8 cellular contexts compared by ENCODE assay signal in the genomic region with DNA sequence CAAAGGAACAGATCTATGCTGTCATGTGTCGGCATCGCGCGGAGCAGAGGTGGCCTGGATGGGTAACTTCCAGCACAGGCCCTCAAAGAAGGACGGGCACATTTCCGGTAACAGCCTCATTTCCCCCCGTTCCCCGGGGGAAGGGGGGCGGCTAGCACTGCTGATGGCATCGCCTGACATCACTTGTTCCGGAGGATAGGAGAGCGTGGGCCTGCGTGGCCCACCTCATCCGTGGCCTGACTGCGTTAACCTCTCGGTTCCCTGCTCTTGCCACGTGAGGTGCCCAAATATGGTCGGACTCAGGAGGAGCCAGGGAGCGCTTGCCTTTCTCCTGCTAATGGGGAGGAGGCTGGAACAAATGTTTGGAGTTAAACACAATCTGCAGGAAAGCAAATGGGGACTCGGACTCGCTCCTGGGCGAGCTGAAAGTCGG. TPM values are rescaled to one million over a fixed set of nuclear protein-coding genes. Genes with fewer than 3 reads are reported as not detected.
DNase-seq lines count a peak whose midpoint lies in the region; ATAC-seq and TF ChIP-seq lines count a peak whose summit lies in the region.

A gene with protein sequence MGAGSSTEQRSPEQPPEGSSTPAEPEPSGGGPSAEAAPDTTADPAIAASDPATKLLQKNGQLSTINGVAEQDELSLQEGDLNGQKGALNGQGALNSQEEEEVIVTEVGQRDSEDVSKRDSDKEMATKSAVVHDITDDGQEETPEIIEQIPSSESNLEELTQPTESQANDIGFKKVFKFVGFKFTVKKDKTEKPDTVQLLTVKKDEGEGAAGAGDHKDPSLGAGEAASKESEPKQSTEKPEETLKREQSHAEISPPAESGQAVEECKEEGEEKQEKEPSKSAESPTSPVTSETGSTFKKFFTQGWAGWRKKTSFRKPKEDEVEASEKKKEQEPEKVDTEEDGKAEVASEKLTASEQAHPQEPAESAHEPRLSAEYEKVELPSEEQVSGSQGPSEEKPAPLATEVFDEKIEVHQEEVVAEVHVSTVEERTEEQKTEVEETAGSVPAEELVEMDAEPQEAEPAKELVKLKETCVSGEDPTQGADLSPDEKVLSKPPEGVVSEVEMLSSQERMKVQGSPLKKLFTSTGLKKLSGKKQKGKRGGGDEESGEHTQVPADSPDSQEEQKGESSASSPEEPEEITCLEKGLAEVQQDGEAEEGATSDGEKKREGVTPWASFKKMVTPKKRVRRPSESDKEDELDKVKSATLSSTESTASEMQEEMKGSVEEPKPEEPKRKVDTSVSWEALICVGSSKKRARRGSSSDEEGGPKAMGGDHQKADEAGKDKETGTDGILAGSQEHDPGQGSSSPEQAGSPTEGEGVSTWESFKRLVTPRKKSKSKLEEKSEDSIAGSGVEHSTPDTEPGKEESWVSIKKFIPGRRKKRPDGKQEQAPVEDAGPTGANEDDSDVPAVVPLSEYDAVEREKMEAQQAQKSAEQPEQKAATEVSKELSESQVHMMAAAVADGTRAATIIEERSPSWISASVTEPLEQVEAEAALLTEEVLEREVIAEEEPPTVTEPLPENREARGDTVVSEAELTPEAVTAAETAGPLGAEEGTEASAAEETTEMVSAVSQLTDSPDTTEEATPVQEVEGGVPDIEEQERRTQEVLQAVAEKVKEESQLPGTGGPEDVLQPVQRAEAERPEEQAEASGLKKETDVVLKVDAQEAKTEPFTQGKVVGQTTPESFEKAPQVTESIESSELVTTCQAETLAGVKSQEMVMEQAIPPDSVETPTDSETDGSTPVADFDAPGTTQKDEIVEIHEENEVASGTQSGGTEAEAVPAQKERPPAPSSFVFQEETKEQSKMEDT (N-terminal part only) (plus strand): TSS at position 365 of the 433 bp plus-strand sequence. CDS start 596 bp downstream, outside the sequence.

- H2BK5ac ChIP-seq in trophoblast cell (ENCODE audit: low read depth, low read length, poor library complexity): peak within 1 kb of the TSS; percentile 75

- H3K9me3 ChIP-seq in heart left ventricle (no peaks in the 10 kb centered on the region), trophoblast cell (ENCODE audit: insufficient read depth, low read depth, low read length) (no peaks in the 10 kb centered on the region)

- no peak for TF ChIP-seq POLR2A in heart left ventricle (IDR thresholded peaks at IDR 0.05)

- peak within 1 kb of the TSS; percentile 90 for H2BK120ac ChIP-seq in trophoblast cell (ENCODE audit: insufficient read depth, low read length, poor library complexity)

- H3K4me3 ChIP-seq in HFF-Myc (replicated peaks; ENCODE audit: low read depth, low read length) (peak within 1 kb of the TSS; percentile 65), heart left ventricle (peak within 1 kb of the TSS; percentile 62 to 90 (median 72)), trophoblast cell (ENCODE audit: low read depth, low read length) (peak within 1 kb of the TSS; percentile 89)

- H3K27me3 ChIP-seq in heart left ventricle (peaks cover 0 to 45% (median 0%) of the 10 kb centered on the region in 9 donors), trophoblast cell (ENCODE audit: insufficient read depth, low read length) (no peaks in the 10 kb centered on the region)

- intact Hi-C loops in heart left ventricle (cut with DNase I): loop anchor here in 8 of 10 donors (2.0 to 10.0 kb wide), 7 partner anchors 68 to 347 kb away; no protein-coding TSS in a partner anchor

- H4K91ac ChIP-seq in trophoblast cell (ENCODE audit: low read depth, low read length): peak within 1 kb of the TSS; percentile 84

- H3K27ac Mint-ChIP-seq in activated naive CD8-positive, alpha-beta T cell treated with anti-CD3 and anti-CD28 coated beads, Interleukin-2, amount 10 ng/mL, durations not matched to agents 7 days and 5 days: no peak within 1 kb of the TSS

- peak within 1 kb of the TSS; percentile 79 for H3K4me3 Mint-ChIP-seq in activated naive CD8-positive, alpha-beta T cell treated with anti-CD3 and anti-CD28 coated beads, Interleukin-2, amount 10 ng/mL, durations not matched to agents 7 days and 5 days

- DNase-seq in HFF-Myc (ENCODE audit: extremely low read depth, low read depth) (no peak), heart left ventricle (peak; percentile 23 to 64 (median 41)), trophoblast cell (no peak), MV-4-11 (lab: John Stamatoyannopoulos, UW) (no peak), GM19238 (ENCODE audit: insufficient read length, low spot score) (no peak)
- DNase-seq in activated naive CD8-positive, alpha-beta T cell treated with anti-CD3 and anti-CD28 coated beads, Interleukin-2, amount 10 ng/mL, durations not matched to agents 7 days and 5 days: no peak

- no peaks in the 10 kb centered on the region for H3K36me3 ChIP-seq in heart left ventricle
- H3K36me3 ChIP-seq in trophoblast cell (ENCODE audit: control insufficient read depth in 1 of 2, insufficient read depth in 2 of 2, low read length in 2 of 2): no peaks in the 10 kb centered on the region

- peak within 1 kb of the TSS; percentile 91 for H2AFZ ChIP-seq in trophoblast cell (ENCODE audit: insufficient read depth, low read length, poor library complexity)

- WGBS in heart left ventricle, 4 donors: 19 to 25% (median 22%) methylated on average over 18 to 23 of the region's 23 CpGs
- no CpG with 5 or more reads among the region's 23 CpGs for WGBS in trophoblast cell (ENCODE audit: extremely low coverage, insufficient coverage, insufficient read length)

- no peak for TF ChIP-seq CTCF in HFF-Myc (IDR thresholded peaks at IDR 0.05; ENCODE audit: low read depth, low read length, missing control alignments)
- no peak for TF ChIP-seq CTCF in heart left ventricle (IDR thresholded peaks at IDR 0.05)

- peak within 1 kb of the TSS; percentile 16 for H4K12ac ChIP-seq in trophoblast cell (ENCODE audit: low read depth, low read length)

- H3K27me3 Mint-ChIP-seq in activated naive CD8-positive, alpha-beta T cell treated with anti-CD3 and anti-CD28 coated beads, Interleukin-2, amount 10 ng/mL, durations not matched to agents 7 days and 5 days: peaks cover 80% of the 10 kb centered on the region

- POLR2A ChIA-PET in activated naive CD8-positive, alpha-beta T cell treated with anti-CD3 and anti-CD28 coated beads, Interleukin-2, amount 10 ng/mL, durations not matched to agents 7 days and 5 days (lab: Charles Lee): no interaction called here

- peak within 1 kb of the TSS; percentile 86 for H3K14ac ChIP-seq in trophoblast cell (ENCODE audit: low read length)

- H3K9ac ChIP-seq in trophoblast cell (ENCODE audit: low read length): peak within 1 kb of the TSS; percentile 81

- peak within 1 kb of the TSS; percentile 93 for H3K4me2 ChIP-seq in trophoblast cell (ENCODE audit: low read length)

- H3K27ac ChIP-seq in heart left ventricle: peak within 1 kb of the TSS; percentile 52 to 97 (median 78)
- peak within 1 kb of the TSS; percentile 59 for H3K27ac ChIP-seq in trophoblast cell (ENCODE audit: low read depth, low read length)

- H3K79me2 ChIP-seq in trophoblast cell (ENCODE audit: control insufficient read depth, insufficient read depth, low read length, poor library complexity): peaks cover 12% of the 10 kb centered on the region

- H3K4me1 Mint-ChIP-seq in activated naive CD8-positive, alpha-beta T cell treated with anti-CD3 and anti-CD28 coated beads, Interleukin-2, amount 10 ng/mL, durations not matched to agents 7 days and 5 days: peaks cover 7% of the 10 kb centered on the region

- no peak within 1 kb of the TSS for H3K23ac ChIP-seq in trophoblast cell (ENCODE audit: low read length)

- H3K4me1 ChIP-seq in heart left ventricle (peaks cover 0 to 19% (median 5%) of the 10 kb centered on the region in 12 donors), trophoblast cell (ENCODE audit: control insufficient read depth in 1 of 2, insufficient read depth in 2 of 2, low read length in 2 of 2) (peaks cover 3 to 7% of the 10 kb centered on the region in 2 experiments)

- peak within 1 kb of the TSS; percentile 75 for H3K18ac ChIP-seq in trophoblast cell (ENCODE audit: low read length)

- peak within 1 kb of the TSS; percentile 59 for H2BK12ac ChIP-seq in trophoblast cell (ENCODE audit: low read length)

- H4K8ac ChIP-seq in trophoblast cell (ENCODE audit: low read depth, low read length): peak within 1 kb of the TSS; percentile 76

- peak within 1 kb of the TSS; percentile 67 for H3K4ac ChIP-seq in trophoblast cell (ENCODE audit: low read depth, low read length)

- no peaks in the 10 kb centered on the region for H3K9me3 Mint-ChIP-seq in activated naive CD8-positive, alpha-beta T cell treated with anti-CD3 and anti-CD28 coated beads, Interleukin-2, amount 10 ng/mL, durations not matched to agents 7 days and 5 days

- ATAC-seq in activated naive CD8-positive, alpha-beta T cell treated with anti-CD3 and anti-CD28 coated beads, Interleukin-2, amount 10 ng/mL, durations not matched to agents 7 days and 5 days (ENCODE audit: low read depth): no peak
- ATAC-seq in heart left ventricle (peak; percentile 34 to 75 (median 66)), GM21717 (IDR thresholded peaks at IDR 0.05; ENCODE audit: unreplicated experiment) (no peak), GM21825 (IDR thresholded peaks at IDR 0.05; ENCODE audit: unreplicated experiment) (no peak)

- peaks cover 11% of the 10 kb centered on the region for H3K79me1 ChIP-seq in trophoblast cell (ENCODE audit: low read length)

- no peaks in the 10 kb centered on the region for H3K36me3 Mint-ChIP-seq in activated naive CD8-positive, alpha-beta T cell treated with anti-CD3 and anti-CD28 coated beads, Interleukin-2, amount 10 ng/mL, durations not matched to agents 7 days and 5 days

- H2AK5ac ChIP-seq in trophoblast cell (ENCODE audit: low read length): peak within 1 kb of the TSS; percentile 14

RNA-seq across cellular contexts. Expression of the gene that starts here (rescaled TPM):
- total RNA-seq in activated naive CD8-positive, alpha-beta T cell treated with anti-CD3 and anti-CD28 coated beads, Interleukin-2, amount 10 ng/mL, durations not matched to agents 7 days and 5 days: under 1 TPM; 0.06 to 0.11 TPM
- total RNA-seq in heart left ventricle: 10 to 100 TPM in 7 of 9 donors, 1 to 10 TPM in 2; 7.6 to 33.5 (median 13.8) TPM
- 10 to 100 TPM in 1 of 2 donors, 1 to 10 TPM in 1; 3.7 to 17.6 TPM for polyA plus RNA-seq in heart left ventricle
- 30.2 and 30.9 TPM in 2 replicates for polyA plus RNA-seq in trophoblast cell (2013)

Comparison
In these comparisons a context has a peak if more than half of its experiments do, and no peak if none do; other contexts are left out.
1. RNA of the gene that starts here (total RNA-seq): 7.6 to 33.5 TPM in heart left ventricle; 0.06 to 0.11 TPM in activated naive CD8-positive, alpha-beta T cell treated with anti-CD3 and anti-CD28 coated beads, Interleukin-2, amount 10 ng/mL, durations not matched to agents 7 days and 5 days; every median in the first group is over 4 times any median in the second.
2. DNase-seq: peak in heart left ventricle (5 of 5); none in HFF-Myc (single experiment), activated naive CD8-positive, alpha-beta T cell treated with anti-CD3 and anti-CD28 coated beads, Interleukin-2, amount 10 ng/mL, durations not matched to agents 7 days and 5 days (single experiment), trophoblast cell (0 of 2), MV-4-11 (single experiment) and GM19238 (single experiment).
3. ATAC-seq: peak in heart left ventricle (4 of 4); none in activated naive CD8-positive, alpha-beta T cell treated with anti-CD3 and anti-CD28 coated beads, Interleukin-2, amount 10 ng/mL, durations not matched to agents 7 days and 5 days (single experiment), GM21717 (single experiment) and GM21825 (single experiment).
4. Peak in every context shown above with its lines, with median percentiles within 50 percentile points of each other: H3K4me3 ChIP-seq.